17 cellular contexts compared by ENCODE assay signal in the genomic region with DNA sequence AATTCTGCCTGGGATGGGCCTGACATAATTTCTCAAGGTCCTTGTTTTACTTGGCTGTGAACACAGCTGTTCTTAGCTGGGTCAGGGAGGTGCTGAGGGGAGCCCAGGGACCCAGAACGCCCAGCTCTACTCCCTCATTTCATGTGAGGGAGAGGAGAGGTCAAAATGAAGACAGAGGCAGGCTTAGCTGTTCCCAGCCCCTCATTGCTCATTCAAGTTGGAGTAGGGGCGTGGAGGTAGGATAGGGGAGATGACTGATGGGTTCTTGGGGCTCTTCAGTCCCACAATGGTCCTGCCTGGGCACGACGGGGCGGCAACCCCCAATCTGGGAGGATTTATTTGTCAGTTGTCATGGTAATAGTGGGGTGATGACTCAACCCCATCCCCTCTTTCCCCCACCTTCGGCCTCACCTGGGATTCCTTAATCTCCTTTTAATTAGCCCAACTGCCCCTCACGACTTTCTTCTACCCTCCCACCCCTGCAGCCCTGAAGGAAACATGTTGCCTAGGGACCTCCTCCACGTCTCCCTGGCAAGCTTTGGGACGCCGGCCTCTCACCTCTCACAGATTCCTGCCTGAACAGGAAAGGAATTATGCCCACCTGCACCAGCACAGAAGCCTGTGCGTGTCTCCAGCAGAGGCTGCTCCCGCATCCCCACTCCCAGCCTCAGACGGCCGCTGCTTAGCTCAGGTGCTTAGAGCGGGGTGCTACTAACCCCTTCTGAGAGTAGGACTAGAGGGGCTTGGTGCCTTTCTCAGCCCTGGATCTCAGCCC. TPM values are rescaled to one million over a fixed set of nuclear protein-coding genes. Genes with fewer than 3 reads are reported as not detected.
DNase-seq lines count a peak whose midpoint lies in the region; ATAC-seq, FAIRE-seq and TF ChIP-seq lines count a peak whose summit lies in the region.
"Had no signal": no experiment of that assay in that cellular context is flagged by ENCODE, and none has a peak within 500 bp of the region (broad histone marks: within the 10 kb centered on the region; RNA-seq: fewer than 3 reads in every experiment).

No MANE protein-coding gene starts in this region.

- H3K4me3 ChIP-seq in dorsolateral prefrontal cortex (no peak overlapping the region), kidney (ENCODE audit: low read length in 2 of 2) (no peak overlapping the region), HepG2 (replicated peaks in 1 of 3; ENCODE audit: insufficient read depth in 1 of 3, low read depth in 2 of 3, low read length in 3 of 3) (no peak overlapping the region)
- H3K4me3 ChIP-seq: BLaER1 treated with 17β-estradiol and CSF1 and Interleukin-3, amounts not matched to agents 10 nM and 100 nM had no signal

- no peaks in the 10 kb centered on the region for H3K79me2 ChIP-seq in HepG2 (ENCODE audit: insufficient read depth, low read length)

- in situ Hi-C loops in HepG2 (cut with HindIII; ENCODE audit: extremely low pct_ligation_motif_present, low pct_unique_long_range_greater_than_20kb): no loop called here

- TF ChIP-seq CTCF in dorsolateral prefrontal cortex (IDR thresholded peaks at IDR 0.05 in 54 of 56, conservative IDR thresholded peaks at IDR 0.05 in 2 of 56; ENCODE audit: low read depth in 1 of 56, partially characterized antibody in 56 of 56) (no peak), kidney (IDR thresholded peaks at IDR 0.05; ENCODE audit: borderline replicate concordance, extremely low read depth, insufficient read depth) (no peak), HepG2 (CRISPR knock-in tag; IDR thresholded peaks at IDR 0.05) (no peak)

- H3K27ac ChIP-seq in dorsolateral prefrontal cortex: peak overlapping the region in 33 of 59 donors; percentile 2 to 80 (median 42)
- H3K27ac ChIP-seq in kidney (ENCODE audit: low read depth in 2 of 2, low read length in 2 of 2): no peak overlapping the region
- H3K27ac ChIP-seq in HepG2 (ENCODE audit: extremely low read length, insufficient read depth, low read length): no peak overlapping the region
- H3K27ac ChIP-seq: HL-60, neutrophil had no signal

- FAIRE-seq in kidney (lab: Jason Lieb, UNC): no peak
- FAIRE-seq in HepG2 (lab: Jason Lieb, UNC): no peak

- H3K4me2 ChIP-seq in HepG2 (ENCODE audit: low read depth, low read length): no peak overlapping the region

- intact Hi-C loops in dorsolateral prefrontal cortex (cut with DNase I) (loop anchor here in 1 of 2 donors (5.0 kb wide), 1 partner anchor 123 kb away; no protein-coding TSS in a partner anchor), kidney (cut with DNase I) (loop anchor here (10.0 kb wide), 1 partner anchor 126 kb away; no protein-coding TSS in a partner anchor), HepG2 (cut with micrococcal nuclease; ENCODE audit: unreplicated experiment) (no loop called here)

- ATAC-seq in stimulated activated naive B cell treated with anti-CD40 and anti-IgM and Interleukin-4, amounts not matched to agents 10 μg/mL and 1 μg/mL and 100 μg/mL, for 72 hours (replicated peaks): no peak
- ATAC-seq in HepG2 (no peak), GM19351 (IDR thresholded peaks at IDR 0.05; ENCODE audit: unreplicated experiment) (no peak)

- H3K36me3 Mint-ChIP-seq in stimulated activated naive B cell treated with anti-CD40 and anti-IgM and Interleukin-4, amounts not matched to agents 10 μg/mL and 1 μg/mL and 100 μg/mL, for 72 hours: peaks cover 46 to 82% of the 10 kb centered on the region in 2 donors

- no peak overlapping the region for H3K9ac ChIP-seq in kidney (ENCODE audit: low read length in 2 of 2)
- H3K9ac ChIP-seq in HepG2 (ENCODE audit: insufficient read depth, low read depth, low read length): no peak overlapping the region

- CTCF ChIA-PET in HepG2 (lab: Yijun Ruan, JAX; ENCODE audit: low intra/inter-chr PET ratio, low total read pairs): no interaction called here

- no peak for TF ChIP-seq RAD21 in HepG2 (CRISPR knock-in tag; IDR thresholded peaks at IDR 0.05)

- TF ChIP-seq POLR2A in HepG2 (IDR thresholded peaks at IDR 0.05; ENCODE audit: insufficient read depth in 1 of 2, low read depth in 2 of 2, low read length in 2 of 2): no peak

- no peaks in the 10 kb centered on the region for H4K20me1 ChIP-seq in HepG2 (ENCODE audit: insufficient read depth, low read length)

- H3K4me1 ChIP-seq in kidney (ENCODE audit: control insufficient read depth in 1 of 2, insufficient read depth in 1 of 2, low read depth in 1 of 2, low read length in 2 of 2) (peaks cover 0 to 24% of the 10 kb centered on the region in 2 donors), HepG2 (ENCODE audit: insufficient read depth, low read length) (peaks cover 22% of the 10 kb centered on the region)

- H3K27me3 ChIP-seq in dorsolateral prefrontal cortex (no peaks in the 10 kb centered on the region), HepG2 (ENCODE audit: control insufficient read depth in 1 of 2, insufficient read depth in 2 of 2, low read length in 2 of 2) (no peaks in the 10 kb centered on the region)
- H3K27me3 ChIP-seq: BLaER1 treated with 17β-estradiol and CSF1 and Interleukin-3, amounts not matched to agents 10 nM and 100 nM; neutrophil had no signal

- BruUV-seq in HepG2 (replicated peaks; lab: Mats Ljungman, UMichigan): no TSS peak

- WGBS in HepG2 (ENCODE audit: low lambda C conversion rate): 88% methylated on average over 13 of the region's 15 CpGs

- POLR2A ChIA-PET in HepG2 (lab: Yijun Ruan, JAX): interaction anchor here (1.4 to 4.6 kb wide), 3 partner anchors 10 to 32 kb away, joined by 4 to 47 read pairs (median 6); partner anchors contain the start of genes SOAT2 and SPRYD3

- H3K36me3 ChIP-seq in kidney (ENCODE audit: control insufficient read depth in 1 of 2, insufficient read depth in 2 of 2, low read length in 2 of 2) (peaks cover 4 to 11% of the 10 kb centered on the region in 2 donors), HepG2 (replicated peaks in 1 of 2; ENCODE audit: control insufficient read depth in 1 of 2, insufficient read depth in 2 of 2, low read length in 2 of 2) (peaks cover 0 to 10% of the 10 kb centered on the region in 2 experiments; a peak in 2 of 5 replicates)

- H3K9me3 ChIP-seq in kidney (ENCODE audit: control insufficient read depth in 1 of 2, low read length in 2 of 2) (no peaks in the 10 kb centered on the region), HepG2 (ENCODE audit: low read length) (no peaks in the 10 kb centered on the region)
- H3K9me3 ChIP-seq: BLaER1 treated with 17β-estradiol and CSF1 and Interleukin-3, amounts not matched to agents 10 nM and 100 nM; neutrophil had no signal

- H3K27me3 Mint-ChIP-seq in stimulated activated naive B cell treated with anti-CD40 and anti-IgM and Interleukin-4, amounts not matched to agents 10 μg/mL and 1 μg/mL and 100 μg/mL, for 72 hours: no peaks in the 10 kb centered on the region

- DNase-seq in LHCN-M2 (ENCODE audit: low read depth) (peak; percentile 44), dorsolateral prefrontal cortex (peak in 1 of 10 donors; percentile 17), kidney (peak; percentile 65), HepG2 (ENCODE audit: low spot score) (no peak), MV-4-11 (lab: John Stamatoyannopoulos, UW) (no peak)
- DNase-seq in stimulated activated naive B cell treated with anti-CD40 and anti-IgM and Interleukin-4, amounts not matched to agents 10 μg/mL and 1 μg/mL and 100 μg/mL, for 72 hours: no peak
- DNase-seq in activated CD8-positive, alpha-beta memory T cell treated with anti-CD3 and anti-CD28 coated beads for 24 hours: no peak
- DNase-seq: activated CD4-positive, CD25-positive, alpha-beta regulatory T cell; activated T-cell treated with anti-CD3 and anti-CD28 coated beads for 4 hours; anterior cingulate cortex; NCI-H2171 treated with DMSO at 0.1 percent for 48 hours had no signal

- H3K27ac Mint-ChIP-seq in stimulated activated naive B cell treated with anti-CD40 and anti-IgM and Interleukin-4, amounts not matched to agents 10 μg/mL and 1 μg/mL and 100 μg/mL, for 72 hours: peak overlapping the region; percentile 70

- peaks cover 23 to 37% of the 10 kb centered on the region in 2 donors for H3K4me1 Mint-ChIP-seq in stimulated activated naive B cell treated with anti-CD40 and anti-IgM and Interleukin-4, amounts not matched to agents 10 μg/mL and 1 μg/mL and 100 μg/mL, for 72 hours

- no peak overlapping the region for H2AFZ ChIP-seq in HepG2 (ENCODE audit: low read length)

- H3K4me3 Mint-ChIP-seq in stimulated activated naive B cell treated with anti-CD40 and anti-IgM and Interleukin-4, amounts not matched to agents 10 μg/mL and 1 μg/mL and 100 μg/mL, for 72 hours: no peak overlapping the region

- TF ChIP-seq EP300 in HepG2 (IDR thresholded peaks at IDR 0.05; ENCODE audit: low read depth in 2 of 2, low read length in 2 of 2): no peak
- no peak for TF ChIP-seq EP300 in HepG2 (CRISPR knock-in tag; IDR thresholded peaks at IDR 0.05; ENCODE audit: borderline replicate concordance)

- H3K9me3 Mint-ChIP-seq in stimulated activated naive B cell treated with anti-CD40 and anti-IgM and Interleukin-4, amounts not matched to agents 10 μg/mL and 1 μg/mL and 100 μg/mL, for 72 hours: no peaks in the 10 kb centered on the region

RNA-seq across cellular contexts. Expression of gene SPRYD3, which starts 10.2 kb away (rescaled TPM):
- 20.0 and 21.9 TPM in 2 replicates for total RNA-seq in LHCN-M2 (2014; rRNA removed)
- 32.5 TPM for polyA plus RNA-seq in LHCN-M2 (2012)
- total RNA-seq in dorsolateral prefrontal cortex: 100 to 1,000 TPM in 119 of 120 experiments, 10 to 100 TPM in 1; 74.6 to 263 (median 181) TPM
- 72.3 TPM for total RNA-seq in kidney
- 40.0 TPM for polyA plus RNA-seq in kidney (ENCODE audit: insufficient read depth, low read depth, low replicate concordance)
- total RNA-seq in HepG2 (2016; rRNA removed; fragmentation: Illumina TruSeq; extraction: Trizol): 9.0 and 9.2 TPM in 2 replicates
- 0.79 and 1.3 TPM in 2 replicates for total RNA-seq in HepG2 (2016; cell fraction: cytosol; rRNA removed; fragmentation: Illumina TruSeq; extraction: Trizol; ENCODE audit: low read depth)
- total RNA-seq in HepG2 (2016; cell fraction: insoluble cytoplasmic fraction; rRNA removed; fragmentation: Illumina TruSeq; extraction: Trizol): 7.9 and 8.6 TPM in 2 replicates
- 2.8 and 3.1 TPM in 2 replicates for total RNA-seq in HepG2 (2016; cell fraction: membrane; rRNA removed; fragmentation: Illumina TruSeq; extraction: Trizol)
- 5.1 and 5.3 TPM in 2 replicates for total RNA-seq in HepG2 (2016; cell fraction: nucleus; rRNA removed; fragmentation: Illumina TruSeq; extraction: Trizol)
- 9.2 and 10.7 TPM in 2 replicates for polyA plus RNA-seq in HepG2 (2011; rRNA removed)
- polyA plus RNA-seq in HepG2 (2011; cell fraction: cytosol; rRNA removed): 11.7 and 12.2 TPM in 2 replicates
- 12.1 and 12.6 TPM in 2 replicates for polyA plus RNA-seq in HepG2 (2011; cell fraction: nucleus; rRNA removed)
- polyA plus RNA-seq in HepG2 (2012): 6.0 and 9.7 TPM in 2 replicates
- polyA plus RNA-seq in HepG2 (2016; cell fraction: cytosol; fragmentation: Illumina TruSeq; extraction: Trizol; ENCODE audit: low read depth): 0.86 and 1.1 TPM in 2 replicates
- 11.6 and 12.5 TPM in 2 replicates for polyA plus RNA-seq in HepG2 (2016; cell fraction: insoluble cytoplasmic fraction; fragmentation: Illumina TruSeq; extraction: Trizol; ENCODE audit: low read depth)
- 2.0 and 3.3 TPM in 2 replicates for polyA plus RNA-seq in HepG2 (2016; cell fraction: membrane; fragmentation: Illumina TruSeq; extraction: Trizol; ENCODE audit: low read depth)
- 7.6 and 8.3 TPM in 2 replicates for polyA plus RNA-seq in HepG2 (2016; cell fraction: nucleus; fragmentation: Illumina TruSeq; extraction: Trizol; ENCODE audit: insufficient read depth, low read depth)
- polyA minus RNA-seq in HepG2 (2011; rRNA and poly(A)+ RNA removed; ENCODE audit: low replicate concordance): 27.5 and 69.5 TPM in 2 replicates
- polyA minus RNA-seq in HepG2 (2011; cell fraction: cytosol; rRNA and poly(A)+ RNA removed): 8.3 and 10.6 TPM in 2 replicates
- polyA minus RNA-seq in HepG2 (2011; cell fraction: nucleus; rRNA and poly(A)+ RNA removed): 9.5 and 12.8 TPM in 2 replicates

RNA-seq across cellular contexts. Expression of gene TNS2, which starts 19.1 kb away (rescaled TPM):
- total RNA-seq in LHCN-M2 (2014; rRNA removed): 79.6 and 95.7 TPM in 2 replicates
- polyA plus RNA-seq in LHCN-M2 (2012): 34.3 TPM
- 100 to 1,000 TPM in 57 of 120 experiments, 10 to 100 TPM in 63; 51.8 to 194 (median 96.4) TPM for total RNA-seq in dorsolateral prefrontal cortex
- total RNA-seq in kidney: 179 TPM
- polyA plus RNA-seq in kidney (ENCODE audit: insufficient read depth, low read depth, low replicate concordance): 90.1 TPM
- total RNA-seq in HepG2 (2016; rRNA removed; fragmentation: Illumina TruSeq; extraction: Trizol): 3.2 and 8.9 TPM in 2 replicates
- 3.1 and 5.0 TPM in 2 replicates for total RNA-seq in HepG2 (2016; cell fraction: cytosol; rRNA removed; fragmentation: Illumina TruSeq; extraction: Trizol; ENCODE audit: low read depth)
- total RNA-seq in HepG2 (2016; cell fraction: insoluble cytoplasmic fraction; rRNA removed; fragmentation: Illumina TruSeq; extraction: Trizol): 2.8 and 9.5 TPM in 2 replicates
- total RNA-seq in HepG2 (2016; cell fraction: membrane; rRNA removed; fragmentation: Illumina TruSeq; extraction: Trizol): 3.1 and 3.8 TPM in 2 replicates
- total RNA-seq in HepG2 (2016; cell fraction: nucleus; rRNA removed; fragmentation: Illumina TruSeq; extraction: Trizol): 13.3 and 14.8 TPM in 2 replicates
- 18.0 and 20.4 TPM in 2 replicates for polyA plus RNA-seq in HepG2 (2011; rRNA removed)
- 3.9 and 6.8 TPM in 2 replicates for polyA plus RNA-seq in HepG2 (2011; cell fraction: cytosol; rRNA removed)
- polyA plus RNA-seq in HepG2 (2011; cell fraction: nucleus; rRNA removed): 181 and 258 TPM in 2 replicates
- polyA plus RNA-seq in HepG2 (2012): 13.0 and 15.3 TPM in 2 replicates
- 0.96 and 1.4 TPM in 2 replicates for polyA plus RNA-seq in HepG2 (2016; cell fraction: cytosol; fragmentation: Illumina TruSeq; extraction: Trizol; ENCODE audit: low read depth)
- polyA plus RNA-seq in HepG2 (2016; cell fraction: insoluble cytoplasmic fraction; fragmentation: Illumina TruSeq; extraction: Trizol; ENCODE audit: low read depth): 5.7 and 8.2 TPM in 2 replicates
- 2.0 and 4.2 TPM in 2 replicates for polyA plus RNA-seq in HepG2 (2016; cell fraction: membrane; fragmentation: Illumina TruSeq; extraction: Trizol; ENCODE audit: low read depth)
- polyA plus RNA-seq in HepG2 (2016; cell fraction: nucleus; fragmentation: Illumina TruSeq; extraction: Trizol; ENCODE audit: insufficient read depth, low read depth): 34.1 and 49.0 TPM in 2 replicates
- polyA minus RNA-seq in HepG2 (2011; rRNA and poly(A)+ RNA removed; ENCODE audit: low replicate concordance): 34.0 and 38.3 TPM in 2 replicates
- 9.9 and 10.3 TPM in 2 replicates for polyA minus RNA-seq in HepG2 (2011; cell fraction: cytosol; rRNA and poly(A)+ RNA removed)
- 63.8 and 80.3 TPM in 2 replicates for polyA minus RNA-seq in HepG2 (2011; cell fraction: nucleus; rRNA and poly(A)+ RNA removed)

RNA-seq across cellular contexts. Expression of gene IGFBP6, which starts 28.5 kb away (rescaled TPM):
- total RNA-seq in LHCN-M2 (2014; rRNA removed) (178 and 231 TPM in 2 replicates), dorsolateral prefrontal cortex (10 to 100 TPM in 119 of 120 experiments, 1 to 10 TPM in 1; 9.9 to 54.8 (median 21.6) TPM), kidney (203 TPM), HepG2 (2016; rRNA removed; fragmentation: Illumina TruSeq; extraction: Trizol) (2.1 and 3.9 TPM in 2 replicates)
- polyA plus RNA-seq in LHCN-M2 (2012): 127 TPM
- polyA plus RNA-seq in kidney (ENCODE audit: insufficient read depth, low read depth, low replicate concordance) (57.3 TPM), HepG2 (2011; rRNA removed) (22.6 and 25.2 TPM in 2 replicates)
- 5.3 and 5.9 TPM in 2 replicates for total RNA-seq in HepG2 (2016; cell fraction: cytosol; rRNA removed; fragmentation: Illumina TruSeq; extraction: Trizol; ENCODE audit: low read depth)
- total RNA-seq in HepG2 (2016; cell fraction: insoluble cytoplasmic fraction; rRNA removed; fragmentation: Illumina TruSeq; extraction: Trizol): 2.5 and 4.7 TPM in 2 replicates
- total RNA-seq in HepG2 (2016; cell fraction: membrane; rRNA removed; fragmentation: Illumina TruSeq; extraction: Trizol): 3.3 and 3.5 TPM in 2 replicates
- total RNA-seq in HepG2 (2016; cell fraction: nucleus; rRNA removed; fragmentation: Illumina TruSeq; extraction: Trizol): 1.9 and 3.2 TPM in 2 replicates
- 19.0 and 41.0 TPM in 2 replicates for polyA plus RNA-seq in HepG2 (2011; cell fraction: cytosol; rRNA removed)
- 8.4 and 9.6 TPM in 2 replicates for polyA plus RNA-seq in HepG2 (2011; cell fraction: nucleus; rRNA removed)
- polyA plus RNA-seq in HepG2 (2012): 3.4 and 4.6 TPM in 2 replicates
- polyA plus RNA-seq in HepG2 (2016; cell fraction: cytosol; fragmentation: Illumina TruSeq; extraction: Trizol; ENCODE audit: low read depth): 4.2 and 5.7 TPM in 2 replicates
- polyA plus RNA-seq in HepG2 (2016; cell fraction: insoluble cytoplasmic fraction; fragmentation: Illumina TruSeq; extraction: Trizol; ENCODE audit: low read depth): 2.0 and 2.4 TPM in 2 replicates
- 3.2 and 3.8 TPM in 2 replicates for polyA plus RNA-seq in HepG2 (2016; cell fraction: membrane; fragmentation: Illumina TruSeq; extraction: Trizol; ENCODE audit: low read depth)
- 5.4 and 7.5 TPM in 2 replicates for polyA plus RNA-seq in HepG2 (2016; cell fraction: nucleus; fragmentation: Illumina TruSeq; extraction: Trizol; ENCODE audit: insufficient read depth, low read depth)
- polyA minus RNA-seq in HepG2 (2011; rRNA and poly(A)+ RNA removed; ENCODE audit: low replicate concordance): 9.0 and 27.1 TPM in 2 replicates
- polyA minus RNA-seq in HepG2 (2011; cell fraction: cytosol; rRNA and poly(A)+ RNA removed): 8.7 and 9.5 TPM in 2 replicates
- 0.77 and 1.6 TPM in 2 replicates for polyA minus RNA-seq in HepG2 (2011; cell fraction: nucleus; rRNA and poly(A)+ RNA removed)

RNA-seq across cellular contexts. Expression of gene SOAT2, which starts 34.3 kb away (rescaled TPM):
- total RNA-seq in LHCN-M2 (2014; rRNA removed) (not detected in 2 replicates), dorsolateral prefrontal cortex (under 1 TPM in 4 of 120 experiments, not detected in 116; 0.20 to 0.47 (median 0.30) TPM), kidney (0.19 TPM), HepG2 (2016; rRNA removed; fragmentation: Illumina TruSeq; extraction: Trizol) (6.1 and 14.9 TPM in 2 replicates)
- not detected for polyA plus RNA-seq in LHCN-M2 (2012)
- polyA plus RNA-seq in kidney (ENCODE audit: insufficient read depth, low read depth, low replicate concordance) (0.26 TPM), HepG2 (2011; rRNA removed) (108 and 131 TPM in 2 replicates)
- total RNA-seq in HepG2 (2016; cell fraction: cytosol; rRNA removed; fragmentation: Illumina TruSeq; extraction: Trizol; ENCODE audit: low read depth): 1.3 and 1.6 TPM in 2 replicates
- 5.1 and 14.3 TPM in 2 replicates for total RNA-seq in HepG2 (2016; cell fraction: insoluble cytoplasmic fraction; rRNA removed; fragmentation: Illumina TruSeq; extraction: Trizol)
- total RNA-seq in HepG2 (2016; cell fraction: membrane; rRNA removed; fragmentation: Illumina TruSeq; extraction: Trizol): 3.9 and 5.2 TPM in 2 replicates
- total RNA-seq in HepG2 (2016; cell fraction: nucleus; rRNA removed; fragmentation: Illumina TruSeq; extraction: Trizol): 20.7 and 23.6 TPM in 2 replicates
- 102 and 125 TPM in 2 replicates for polyA plus RNA-seq in HepG2 (2011; cell fraction: cytosol; rRNA removed)
- polyA plus RNA-seq in HepG2 (2011; cell fraction: nucleus; rRNA removed): 476 and 502 TPM in 2 replicates
- 40.7 and 74.1 TPM in 2 replicates for polyA plus RNA-seq in HepG2 (2012)
- 2.1 and 3.1 TPM in 2 replicates for polyA plus RNA-seq in HepG2 (2016; cell fraction: cytosol; fragmentation: Illumina TruSeq; extraction: Trizol; ENCODE audit: low read depth)
- 8.4 and 8.5 TPM in 2 replicates for polyA plus RNA-seq in HepG2 (2016; cell fraction: insoluble cytoplasmic fraction; fragmentation: Illumina TruSeq; extraction: Trizol; ENCODE audit: low read depth)
- 3.3 and 4.5 TPM in 2 replicates for polyA plus RNA-seq in HepG2 (2016; cell fraction: membrane; fragmentation: Illumina TruSeq; extraction: Trizol; ENCODE audit: low read depth)
- 40.5 and 42.0 TPM in 2 replicates for polyA plus RNA-seq in HepG2 (2016; cell fraction: nucleus; fragmentation: Illumina TruSeq; extraction: Trizol; ENCODE audit: insufficient read depth, low read depth)
- polyA minus RNA-seq in HepG2 (2011; rRNA and poly(A)+ RNA removed; ENCODE audit: low replicate concordance): 0.16 and 255 TPM in 2 replicates
- polyA minus RNA-seq in HepG2 (2011; cell fraction: cytosol; rRNA and poly(A)+ RNA removed): 39.8 and 42.8 TPM in 2 replicates
- 79.3 and 125 TPM in 2 replicates for polyA minus RNA-seq in HepG2 (2011; cell fraction: nucleus; rRNA and poly(A)+ RNA removed)
- total RNA-seq: G401, M059J had no signal

Comparison
In these comparisons a context has a peak if more than half of its experiments do, and no peak if none do; other contexts are left out.
1. DNase-seq: peak in LHCN-M2 (single experiment) and kidney (single experiment); none in stimulated activated naive B cell treated with anti-CD40 and anti-IgM and Interleukin-4, amounts not matched to agents 10 μg/mL and 1 μg/mL and 100 μg/mL, for 72 hours (single experiment), HepG2 (single experiment), activated CD8-positive, alpha-beta memory T cell treated with anti-CD3 and anti-CD28 coated beads for 24 hours (single experiment) and MV-4-11 (single experiment).
2. H3K27ac ChIP-seq: peak in dorsolateral prefrontal cortex (33 of 59); none in kidney (0 of 2) and HepG2 (single experiment).